Comparison of ENCODE assay signal across 8 cellular contexts in genomic region chr3:197029511-197030167, GRCh38.
DNase-seq lines count a peak whose midpoint lies in the region; ATAC-seq and TF ChIP-seq lines count a peak whose summit lies in the region.

MELTF (minus strand) TSS chr3:197029817; CDS start chr3:197029702, 115 bp downstream.

- DNase-seq in GM03348 (ENCODE audit: low spot score), result peak; percentile 94
- peak; percentile 74 for DNase-seq in T-helper 9 cell
- DNase-seq in astrocyte of the spinal cord (ENCODE audit: low read depth, low spot score), result peak; percentile 27
- peak; percentile 96 for DNase-seq in iPS-NIHi7 (ENCODE audit: extremely low spot score)
- peak; percentile 47 to 73 (median 56) for DNase-seq in stimulated activated CD4-positive, alpha-beta T cell treated with anti-CD3 and anti-CD28 coated beads, Interleukin-1b, Interleukin-23, amount 100 ng/mL, for 24 hours (ENCODE audit: low read depth in 4 of 4, low spot score in 1 of 4)
- no peak for DNase-seq in middle frontal gyrus (ENCODE audit: extremely low spot score, low spot score)

- ATAC-seq in GM21737 (IDR thresholded peaks at IDR 0.05; ENCODE audit: unreplicated experiment), result peak; percentile 76

- peak within 1 kb of the TSS; percentile 20 for H3K4me3 ChIP-seq in astrocyte of the spinal cord (ENCODE audit: low read depth, low read length)

- TF ChIP-seq CTCF in LNCAP (IDR thresholded peaks at IDR 0.05) (peak; percentile 35), astrocyte of the spinal cord (IDR thresholded peaks at IDR 0.05; ENCODE audit: low read depth, low read length) (peak; percentile 52)

- in situ Hi-C loops in astrocyte of the spinal cord (cut with HindIII; ENCODE audit: low sequenced_read_pairs), result no loop called here
